In genomic region chr11:45518096-45518852, GRCh38 we compare ENCODE assay signal across 1 cellular context.
TF ChIP-seq lines count a peak whose summit lies in the region.

No MANE protein-coding gene starts in this region.

TF ChIP-seq in GM23338, 12 proteins besides CTCF, POLR2A, EP300 and RAD21 (continued from another document):
- no peak for TF ChIP-seq ZNF462 (CRISPR knock-in tag; IDR thresholded peaks at IDR 0.05)
